ENCODE assay signal across 20 cellular contexts in genomic region chr2:70771446-70771845, GRCh38. TPM values are rescaled to one million over a fixed set of nuclear protein-coding genes. Genes with fewer than 3 reads are reported as not detected.
A peak's percentile ranks its signal among the peaks of the same experiment; 100 is the strongest.
DNase-seq lines count a peak whose midpoint lies in the region; ATAC-seq and TF ChIP-seq lines count a peak whose summit lies in the region.
"Had no signal": no experiment of that assay in that cellular context is flagged by ENCODE, and none has a peak within 500 bp of the region (broad histone marks: within the 10 kb centered on the region; RNA-seq: fewer than 3 reads in every experiment).

No MANE protein-coding gene starts in this region.

- no peaks in the 10 kb centered on the region for H3K27me3 ChIP-seq in thyroid gland
- H3K27me3 ChIP-seq in endodermal cell (ENCODE audit: control insufficient read depth, insufficient read depth, low read length, poor library complexity, severe bottlenecking) = peaks cover 21% of the 10 kb centered on the region

- intact Hi-C loops in thyroid gland (cut with DNase I) = no loop called here

- H3K4me1 ChIP-seq in thyroid gland = peaks cover 9 to 11% of the 10 kb centered on the region in 2 donors
- H3K4me1 ChIP-seq in endodermal cell (ENCODE audit: control insufficient read depth, insufficient read depth, low read length) = no peaks in the 10 kb centered on the region
- H3K4me1 ChIP-seq: parathyroid adenoma had no signal

- no peak overlapping the region for H3K9ac ChIP-seq in endodermal cell (ENCODE audit: extremely low read depth, low read length, poor library complexity, severe bottlenecking)
- H3K9ac ChIP-seq: parathyroid adenoma had no signal

- no peaks in the 10 kb centered on the region for H3K36me3 ChIP-seq in thyroid gland
- no peaks in the 10 kb centered on the region for H3K36me3 ChIP-seq in endodermal cell (ENCODE audit: control insufficient read depth, insufficient read depth, low read length)

- H3K9me3 Mint-ChIP-seq in endodermal cell = no peaks in the 10 kb centered on the region

- ATAC-seq in GM18909 (IDR thresholded peaks at IDR 0.05; ENCODE audit: poor library complexity, unreplicated experiment) = peak; percentile 72
- ATAC-seq in HG02678 (IDR thresholded peaks at IDR 0.05; ENCODE audit: unreplicated experiment) = peak; percentile 63
- peak; percentile 64 for ATAC-seq in HG03439 (IDR thresholded peaks at IDR 0.05; ENCODE audit: unreplicated experiment)
- no peak for ATAC-seq in GM19328 (IDR thresholded peaks at IDR 0.05; ENCODE audit: unreplicated experiment)
- ATAC-seq: activated CD4-positive, CD25-positive, alpha-beta regulatory T cell treated with anti-CD3 and anti-CD28 coated beads, Interleukin-2, amount 50 U/mL, for 24 hours; body of pancreas had no signal

- TF ChIP-seq POLR2A in thyroid gland (IDR thresholded peaks at IDR 0.05) = no peak

- peak; percentile 44 for DNase-seq in GM12865 (ENCODE audit: low read depth)
- DNase-seq in thyroid gland = no peak
- no peak for DNase-seq in endodermal cell
- DNase-seq in NCI-H2081 (lab: John Stamatoyannopoulos, UW) = no peak
- DNase-seq: body of pancreas, KG1, NCI-H345, SHP77 treated with DMSO at 0.1 percent for 48 hours, small intestine had no signal

- H3K9me3 ChIP-seq in thyroid gland (no peaks in the 10 kb centered on the region), endodermal cell (ENCODE audit: control insufficient read depth, low read length) (no peaks in the 10 kb centered on the region)
- H3K9me3 ChIP-seq: body of pancreas had no signal

- H3K4me3 Mint-ChIP-seq in endodermal cell = no peak overlapping the region

- no peaks in the 10 kb centered on the region for H3K36me3 Mint-ChIP-seq in endodermal cell (ENCODE audit: low read depth)

- no peak overlapping the region for H3K4me3 ChIP-seq in GM12865 (ENCODE audit: low read depth, low read length)
- H3K4me3 ChIP-seq in thyroid gland (replicated peaks in 1 of 3) = no peak overlapping the region
- no peak overlapping the region for H3K4me3 ChIP-seq in endodermal cell (ENCODE audit: low read length)
- H3K4me3 ChIP-seq: body of pancreas had no signal

- 89 to 91% methylated on average over 2 of the region's 2 CpGs for WGBS in thyroid gland, 2 donors
- WGBS in endodermal cell (ENCODE audit: insufficient coverage in 1 of 2, insufficient read length in 1 of 2), 2 experiments = 83 to 97% methylated on average over 1 to 2 of the region's 2 CpGs

- TF ChIP-seq CTCF in GM12865 (IDR thresholded peaks at IDR 0.05; ENCODE audit: insufficient read depth, low read depth, low read length, missing control alignments) (no peak), thyroid gland (IDR thresholded peaks at IDR 0.05) (no peak), endodermal cell (conservative IDR thresholded peaks at IDR 0.05) (no peak)

- peaks cover 13% of the 10 kb centered on the region for H3K4me1 Mint-ChIP-seq in endodermal cell

- H3K27me3 Mint-ChIP-seq in endodermal cell (ENCODE audit: insufficient read depth) = peaks cover 40% of the 10 kb centered on the region

- H3K27ac ChIP-seq in thyroid gland = no peak overlapping the region
- H3K27ac ChIP-seq in endodermal cell (ENCODE audit: low read depth, low read length) = no peak overlapping the region
- H3K27ac ChIP-seq: body of pancreas, parathyroid adenoma had no signal

- no peak overlapping the region for H3K27ac Mint-ChIP-seq in endodermal cell
- H3K27ac Mint-ChIP-seq: activated naive CD4-positive, alpha-beta T cell treated with anti-CD3 and anti-CD28 coated beads, Interleukin-2, amount 50 U/mL, for 72 hours had no signal

RNA-seq across cellular contexts. Expression of gene ADD2, which starts 3.4 kb away (rescaled TPM):
- total RNA-seq in thyroid gland = 1 to 10 TPM; 1.9 to 6.5 (median 3.1) TPM
- 10 to 100 TPM; 14.8 to 53.0 TPM for total RNA-seq in endodermal cell
- 65.9 TPM for polyA plus RNA-seq in endodermal cell (2013, experiment 1 of 2)
- polyA plus RNA-seq in endodermal cell (2013, experiment 2 of 2) = 55.3 TPM

RNA-seq across cellular contexts. Expression of gene FIGLA, which starts 19.0 kb away (rescaled TPM):
- total RNA-seq in thyroid gland (not detected), endodermal cell (not detected)
- polyA plus RNA-seq in endodermal cell (2013, experiment 1 of 2) = not detected
- polyA plus RNA-seq in endodermal cell (2013, experiment 2 of 2) = not detected
- total RNA-seq: activated naive CD4-positive, alpha-beta T cell treated with anti-CD3 and anti-CD28 coated beads, Interleukin-2, amount 50 U/mL, for 72 hours; body of pancreas; epithelial cell of proximal tubule; liver; T-helper 2 cell treated with Interferon-gamma antibody and Interleukin-4, amounts not matched to agents 100 ng/mL and 5 ng/mL, for 36 hours; ureter had no signal
- polyA plus RNA-seq: liver, small intestine had no signal

RNA-seq across cellular contexts. Expression of gene CLEC4F, which starts 49.0 kb away (rescaled TPM):
- 1 to 10 TPM in 1 of 4 donors, not detected in 3; 1.4 TPM for total RNA-seq in thyroid gland
- total RNA-seq in endodermal cell = not detected
- polyA plus RNA-seq in endodermal cell (2013, experiment 1 of 2) = not detected
- polyA plus RNA-seq in endodermal cell (2013, experiment 2 of 2) = not detected
- total RNA-seq: epithelial cell of proximal tubule; T-helper 2 cell treated with Interferon-gamma antibody and Interleukin-4, amounts not matched to agents 100 ng/mL and 5 ng/mL, for 36 hours had no signal
